Comparison of ENCODE assay signal across 16 cellular contexts in the genomic region with DNA sequence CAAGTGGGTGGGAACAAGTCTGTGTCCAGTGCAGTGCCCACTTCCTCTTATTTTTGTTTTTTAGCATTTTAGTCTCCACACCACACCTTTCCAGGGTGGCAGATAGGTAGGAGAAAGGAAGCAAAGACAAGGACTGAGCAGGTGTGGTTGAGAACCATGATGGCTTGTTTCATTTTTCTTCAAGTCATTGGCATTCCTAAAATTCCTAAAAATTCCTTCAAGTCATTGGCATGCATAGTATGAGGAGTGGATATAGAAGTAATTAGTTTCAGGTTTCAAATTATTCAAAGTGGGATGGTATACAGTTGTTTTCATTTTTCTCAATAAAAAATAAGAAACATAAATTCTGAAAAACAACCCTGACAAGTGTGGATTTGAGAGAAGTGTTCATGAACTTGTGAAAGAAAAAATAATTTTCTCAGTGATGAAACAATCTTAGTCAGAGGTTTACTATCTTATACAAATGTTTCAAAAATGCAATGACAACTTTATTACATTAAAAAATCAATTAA.
"Had no signal": no experiment of that assay in that cellular context is flagged by ENCODE, and none has a peak within 500 bp of the region (broad histone marks: within the 10 kb centered on the region; RNA-seq: fewer than 3 reads in every experiment).

No MANE protein-coding gene starts in this region.

- H3K4me1 Mint-ChIP-seq: memory B cell had no signal

- H3K27ac Mint-ChIP-seq: activated naive CD8-positive, alpha-beta T cell; memory B cell; nephron progenitor cell; stimulated activated naive CD8-positive, alpha-beta T cell treated with anti-CD3 and anti-CD28 coated beads, Interleukin-15, Interleukin-2, amounts not matched to agents 100 ng/mL and 50 ng/mL, for 24 hours had no signal

- H3K27me3 ChIP-seq: breast epithelium, esophagus muscularis mucosa, heart left ventricle, left lung, testis had no signal

- H3K9me3 ChIP-seq: breast epithelium, esophagus muscularis mucosa, heart left ventricle, left lung, testis had no signal

- H3K27ac ChIP-seq: breast epithelium, esophagus muscularis mucosa, heart left ventricle, left lung, testis had no signal

- H3K36me3 ChIP-seq: breast epithelium, esophagus muscularis mucosa, heart left ventricle, left lung had no signal

- H3K4me3 ChIP-seq: breast epithelium, esophagus muscularis mucosa, heart left ventricle, left lung, testis had no signal

- H3K27me3 Mint-ChIP-seq: stimulated activated naive CD8-positive, alpha-beta T cell treated with anti-CD3 and anti-CD28 coated beads, Interleukin-15, Interleukin-2, amounts not matched to agents 100 ng/mL and 50 ng/mL, for 24 hours had no signal

- H3K9me3 Mint-ChIP-seq: memory B cell; nephron progenitor cell; stimulated activated naive CD8-positive, alpha-beta T cell treated with anti-CD3 and anti-CD28 coated beads, Interleukin-15, Interleukin-2, amounts not matched to agents 100 ng/mL and 50 ng/mL, for 24 hours had no signal

- H3K36me3 Mint-ChIP-seq: memory B cell had no signal

- DNase-seq: activated CD4-positive, alpha-beta T cell treated with anti-CD3 and anti-CD28 coated beads, Interleukin-2, amount 50 U/mL, for 4 hours; activated effector memory CD4-positive, alpha-beta T cell treated with anti-CD3 and anti-CD28 coated beads, Interleukin-2, amount 50 U/mL, for 16 hours; activated T-cell treated with anti-CD3 and anti-CD28 coated beads, Interleukin-2, amount 50 U/mL, for 1 hour; foreskin melanocyte; heart left ventricle; islet precursor cell; left lung; stimulated activated CD4-positive, alpha-beta T cell treated with anti-CD3 and anti-CD28 coated beads, Interleukin-4, amount 100 ng/mL, for 1 hour; stimulated activated CD8-positive, alpha-beta memory T cell treated with anti-CD3 and anti-CD28 coated beads, Interleukin-4, amount 100 ng/mL, for 48 hours; testis had no signal

- ATAC-seq: heart left ventricle, left lung had no signal

- H3K4me3 Mint-ChIP-seq: activated naive CD8-positive, alpha-beta T cell; memory B cell; nephron progenitor cell; stimulated activated naive CD8-positive, alpha-beta T cell treated with anti-CD3 and anti-CD28 coated beads, Interleukin-15, Interleukin-2, amounts not matched to agents 100 ng/mL and 50 ng/mL, for 24 hours had no signal

- H3K4me1 ChIP-seq: breast epithelium, testis had no signal
